8 cellular contexts compared by ENCODE assay signal in genomic region chr1:151934048-151934493, GRCh38. TPM values are rescaled to one million over a fixed set of nuclear protein-coding genes. Genes with fewer than 3 reads are reported as not detected.
DNase-seq lines count a peak whose midpoint lies in the region; ATAC-seq, FAIRE-seq and TF ChIP-seq lines count a peak whose summit lies in the region.

No MANE protein-coding gene starts in this region.

- WGBS in K562 (ENCODE audit: insufficient coverage, low coverage, missing lambda C conversion rate) = 8% methylated on average over 3 of the region's 3 CpGs
- WGBS in spleen, 5 donors = 33 to 42% (median 35%) methylated on average over 3 of the region's 3 CpGs

- peak; percentile 97 for ATAC-seq in K562
- no peak for ATAC-seq in HG03378 (IDR thresholded peaks at IDR 0.05; ENCODE audit: unreplicated experiment)
- no peak for ATAC-seq in HG03025 (IDR thresholded peaks at IDR 0.05; ENCODE audit: low FRiP score, unreplicated experiment)

- intact Hi-C loops in K562 (cut with micrococcal nuclease) = loop anchor here (1.0 to 10.0 kb wide), 4 partner anchors 34 to 251 kb away; no protein-coding TSS in a partner anchor
- intact Hi-C loops in spleen (cut with DNase I; ENCODE audit: low total_unique reads) = loop anchor here (5.0 kb wide), 1 partner anchor 63 kb away; no protein-coding TSS in a partner anchor

- FAIRE-seq in K562 (lab: Jason Lieb, UNC) = peak; percentile 86

- H3K9ac ChIP-seq in K562 (ENCODE audit: insufficient read depth in 1 of 2, low read depth in 2 of 2, low read length in 2 of 2) = no peak overlapping the region

- CTCF ChIA-PET in GM10248 (lab: Yijun Ruan, JAX) (interaction anchor here (0.6 to 8.7 kb wide), 24 partner anchors 9 to 101 kb away, joined by 3 to 159 read pairs (median 5); partner anchors contain the start of gene S100A10), K562 (lab: Yijun Ruan, JAX; ENCODE audit: low intra/inter-chr PET ratio) (interaction anchor here (0.7 to 3.9 kb wide), 6 partner anchors 34 to 67 kb away, joined by 3 to 33 read pairs (median 4); no protein-coding TSS in a partner anchor)

- no peaks in the 10 kb centered on the region for H4K20me1 ChIP-seq in K562 (replicated peaks; ENCODE audit: control insufficient read depth, insufficient read depth, low read length)

- peaks cover 0 to 7% of the 10 kb centered on the region in 2 experiments; a peak in 2 of 5 replicates for H3K4me1 ChIP-seq in K562 (replicated peaks in 1 of 2; ENCODE audit: control insufficient read depth in 2 of 2, insufficient read depth in 2 of 2, low read length in 2 of 2)
- H3K4me1 ChIP-seq in spleen = peaks cover 0 to 5% (median 0%) of the 10 kb centered on the region in 6 donors

- peak; percentile 61 for TF ChIP-seq CTCF in GM10248 (IDR thresholded peaks at IDR 0.05; ENCODE audit: control extremely low read depth, extremely low read depth, low read depth, missing control alignments)
- peak; percentile 81 to 96 (median 91) for TF ChIP-seq CTCF in K562 (IDR thresholded peaks at IDR 0.05 in 2 of 3, conservative IDR thresholded peaks at IDR 0.05 in 1 of 3; ENCODE audit: insufficient read depth in 2 of 3, low read depth in 1 of 3, low read length in 3 of 3)
- TF ChIP-seq CTCF in spleen (IDR thresholded peaks at IDR 0.05 in 8 of 11, conservative IDR thresholded peaks at IDR 0.05 in 3 of 11) = peak; percentile 28 to 82 (median 72)

- no peaks in the 10 kb centered on the region for H3K9me1 ChIP-seq in K562 (ENCODE audit: control insufficient read depth, insufficient read depth, low read length)

- H3K79me2 ChIP-seq in K562 (ENCODE audit: control insufficient read depth, insufficient read depth, low read length) = no peaks in the 10 kb centered on the region

- TF ChIP-seq EP300 in K562 (IDR thresholded peaks at IDR 0.05; ENCODE audit: low read length) = no peak

- H3K4me3 ChIP-seq in K562 (no peak overlapping the region), spleen (no peak overlapping the region)

- H3K4me2 ChIP-seq in K562 (ENCODE audit: insufficient read depth, low read length) = peak overlapping the region; percentile 28

- peak overlapping the region; percentile 79 for H2AFZ ChIP-seq in K562 (ENCODE audit: low read depth, low read length)

- H3K9me3 ChIP-seq in K562 (replicated peaks; ENCODE audit: control insufficient read depth, insufficient read depth, low read depth, low read length) = no peaks in the 10 kb centered on the region
- no peaks in the 10 kb centered on the region for H3K9me3 ChIP-seq in spleen

- TF ChIP-seq RAD21 in K562 (CRISPR knock-in tag; conservative IDR thresholded peaks at IDR 0.05 in 1 of 2, IDR thresholded peaks at IDR 0.05 in 1 of 2) = peak; percentile 88 to 95

- TF ChIP-seq POLR2A in K562 (conservative IDR thresholded peaks at IDR 0.05) = no peak
- TF ChIP-seq POLR2A in spleen (IDR thresholded peaks at IDR 0.05) = no peak

- H3K27ac ChIP-seq in K562 (ENCODE audit: extremely low read depth, low read depth, low read length) (no peak overlapping the region), spleen (no peak overlapping the region)

- peak; percentile 42 for DNase-seq in GM10248 (ENCODE audit: extremely low spot score)
- peak; percentile 61 for DNase-seq in MV-4-11 (lab: John Stamatoyannopoulos, UW)
- DNase-seq in SK-N-DZ (ENCODE audit: low spot score) = peak; percentile 67
- peak; percentile 54 to 77 (median 61) for DNase-seq in K562 (ENCODE audit: extremely low read depth in 1 of 4, low spot score in 3 of 4)
- DNase-seq in iPS-NIHi7 (ENCODE audit: extremely low spot score) = peak; percentile 65
- DNase-seq in spleen = no peak

- BruUV-seq in K562 (replicated peaks; lab: Mats Ljungman, UMichigan) = no TSS peak

- POLR2A ChIA-PET in GM10248 (lab: Yijun Ruan, JAX) (interaction anchor here (0.6 kb wide), 1 partner anchor 22 kb away, joined by 7 read pairs; no protein-coding TSS in a partner anchor), K562 (lab: Yijun Ruan, JAX) (interaction anchor here (1.5 kb wide), 1 partner anchor 67 kb away, joined by 7 read pairs; no protein-coding TSS in a partner anchor)

- in situ Hi-C loops in K562 (cut with MboI) = loop anchor here (5.0 kb wide), 1 partner anchor 78 kb away; no protein-coding TSS in a partner anchor

- H3K27me3 ChIP-seq in K562 (ENCODE audit: control insufficient read depth in 2 of 2, insufficient read depth in 2 of 2, low read length in 2 of 2) (no peaks in the 10 kb centered on the region), spleen (replicated peaks in 1 of 7) (no peaks in the 10 kb centered on the region)

- no peaks in the 10 kb centered on the region for H3K36me3 ChIP-seq in K562 (ENCODE audit: control insufficient read depth, insufficient read depth, low read length)
- H3K36me3 ChIP-seq in spleen = no peaks in the 10 kb centered on the region

TF ChIP-seq in K562, 482 proteins besides CTCF, POLR2A, EP300 and RAD21 (continues in another document):
- TF ChIP-seq XRCC5 (IDR thresholded peaks at IDR 0.05; ENCODE audit: low read depth, low read length) = 0 out of 2 replicates have a peak, but pooled peaks have one; percentile 30
- TF ChIP-seq, protein P1, sequence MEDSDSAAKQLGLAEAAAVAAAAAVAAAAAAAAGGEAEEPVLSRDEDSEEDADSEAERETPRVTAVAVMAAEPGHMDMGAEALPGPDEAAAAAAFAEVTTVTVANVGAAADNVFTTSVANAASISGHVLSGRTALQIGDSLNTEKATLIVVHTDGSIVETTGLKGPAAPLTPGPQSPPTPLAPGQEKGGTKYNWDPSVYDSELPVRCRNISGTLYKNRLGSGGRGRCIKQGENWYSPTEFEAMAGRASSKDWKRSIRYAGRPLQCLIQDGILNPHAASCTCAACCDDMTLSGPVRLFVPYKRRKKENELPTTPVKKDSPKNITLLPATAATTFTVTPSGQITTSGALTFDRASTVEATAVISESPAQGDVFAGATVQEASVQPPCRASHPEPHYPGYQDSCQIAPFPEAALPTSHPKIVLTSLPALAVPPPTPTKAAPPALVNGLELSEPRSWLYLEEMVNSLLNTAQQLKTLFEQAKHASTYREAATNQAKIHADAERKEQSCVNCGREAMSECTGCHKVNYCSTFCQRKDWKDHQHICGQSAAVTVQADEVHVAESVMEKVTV (CRISPR knock-in tag; IDR thresholded peaks at IDR 0.05) = peak; percentile 69
- TF ChIP-seq TEAD4 (IDR thresholded peaks at IDR 0.05; ENCODE audit: low read length) = 0 out of 2 replicates have a peak, but pooled peaks have one; percentile 15
- no peak for TF ChIP-seq TEAD4 (CRISPR knock-in tag; IDR thresholded peaks at IDR 0.05; ENCODE audit: borderline replicate concordance)
- no peak for TF ChIP-seq LEF1 (IDR thresholded peaks at IDR 0.05)
- TF ChIP-seq CC2D1A (IDR thresholded peaks at IDR 0.05) = peak; percentile 82; the same call in 1 of the 2 replicates
- peak; percentile 66; the same call in 1 of the 2 replicates for TF ChIP-seq ARID2 (IDR thresholded peaks at IDR 0.05)
- TF ChIP-seq NR2C1 (IDR thresholded peaks at IDR 0.05) = no peak
- TF ChIP-seq NR2C1 (tag; IDR thresholded peaks at IDR 0.05) = no peak

RNA-seq across cellular contexts. Expression of gene THEM4, which starts 24.8 kb away (rescaled TPM):
- 29.8 and 44.2 TPM in 2 replicates for polyA plus RNA-seq in SK-N-DZ (2014; cell fraction: cytosol; rRNA removed)
- polyA plus RNA-seq in SK-N-DZ (2014; cell fraction: nucleus; rRNA removed) = 25.2 and 38.1 TPM in 2 replicates
- 53.2 and 120 TPM in 2 replicates for total RNA-seq in K562 (2011; cell fraction: chromatin; rRNA removed; ENCODE audit: low replicate concordance)
- total RNA-seq in K562 (2011; cell fraction: nucleolus; rRNA removed) = 23.0 and 26.2 TPM in 2 replicates
- total RNA-seq in K562 (2011; cell fraction: nucleoplasm; rRNA removed) = 66.9 and 102 TPM in 2 replicates
- 24.5 and 25.2 TPM in 2 replicates for total RNA-seq in K562 (2014; rRNA removed)
- 35.3 and 41.1 TPM in 2 replicates for total RNA-seq in K562 (2014; rRNA removed; fragmentation: Illumina TruSeq; extraction: Trizol)
- 39.3 and 39.7 TPM in 2 replicates for total RNA-seq in K562 (2015; rRNA removed; fragmentation: Illumina TruSeq; extraction: Trizol)
- total RNA-seq in K562 (2021) = 25.5 and 27.4 TPM in 2 replicates
- polyA plus RNA-seq in K562 (2011; rRNA removed) = 51.3 and 71.9 TPM in 2 replicates
- polyA plus RNA-seq in K562 (2011; cell fraction: cytosol; rRNA removed) = 24.2 and 40.1 TPM in 2 replicates
- 43.7 and 48.1 TPM in 2 replicates for polyA plus RNA-seq in K562 (2011; cell fraction: nucleus; rRNA removed)
- polyA plus RNA-seq in K562 (2012) = 30.8 and 33.7 TPM in 2 replicates
- 45.7 and 48.3 TPM in 2 replicates for polyA plus RNA-seq in K562 (2014; fragmentation: Illumina TruSeq; extraction: Trizol)
- polyA plus RNA-seq in K562 (2014; fragmentation: Nextera tagmentation; extraction: Ambion mirVana) = 10 to 100 TPM in 1 of 2 experiments, 1 to 10 TPM in 1; 8.6 to 12.5 TPM
- 46.1 and 48.7 TPM in 2 replicates for polyA plus RNA-seq in K562 (2014; rRNA removed)
- 45.0 and 48.8 TPM in 2 replicates for polyA minus RNA-seq in K562 (2011; rRNA and poly(A)+ RNA removed)
- polyA minus RNA-seq in K562 (2011; cell fraction: cytosol; rRNA and poly(A)+ RNA removed) = 16.4 and 20.0 TPM in 2 replicates
- 20.3 and 21.3 TPM in 2 replicates for polyA minus RNA-seq in K562 (2011; cell fraction: nucleus; rRNA and poly(A)+ RNA removed)
- 10 to 100 TPM; 10.1 to 46.3 (median 22.6) TPM for total RNA-seq in spleen
- 10 to 100 TPM; 13.3 to 15.5 (median 14.3) TPM for polyA plus RNA-seq in spleen

RNA-seq across cellular contexts. Expression of gene S100A10, which starts 59.6 kb away (rescaled TPM):
- not detected in 2 replicates for polyA plus RNA-seq in SK-N-DZ (2014; cell fraction: cytosol; rRNA removed)
- not detected in 2 replicates for polyA plus RNA-seq in SK-N-DZ (2014; cell fraction: nucleus; rRNA removed)
- not detected in 2 replicates for total RNA-seq in K562 (2011; cell fraction: chromatin; rRNA removed; ENCODE audit: low replicate concordance)
- not detected in 2 replicates for total RNA-seq in K562 (2011; cell fraction: nucleolus; rRNA removed)
- not detected in 2 replicates for total RNA-seq in K562 (2011; cell fraction: nucleoplasm; rRNA removed)
- total RNA-seq in K562 (2014; rRNA removed) (0.41 TPM in 1 of 2 replicates, not detected in the other), K562 (2014; rRNA removed; fragmentation: Illumina TruSeq; extraction: Trizol) (0.35 and 0.44 TPM in 2 replicates), K562 (2015; rRNA removed; fragmentation: Illumina TruSeq; extraction: Trizol) (not detected in 2 replicates), K562 (2021) (1.6 and 3.2 TPM in 2 replicates), spleen (10 to 100 TPM; 45.6 to 89.8 (median 70.4) TPM)
- polyA plus RNA-seq in K562 (2011; rRNA removed) (0.61 and 0.73 TPM in 2 replicates), K562 (2014; fragmentation: Illumina TruSeq; extraction: Trizol) (0.28 and 0.56 TPM in 2 replicates), K562 (2014; fragmentation: Nextera tagmentation; extraction: Ambion mirVana) (under 1 TPM in 1 of 2 experiments, not detected in 1; 0.32 TPM), K562 (2014; rRNA removed) (not detected in 2 replicates), spleen (100 to 1,000 TPM in 1 of 3 donors, 10 to 100 TPM in 2; 91.9 to 167 (median 93.7) TPM)
- polyA plus RNA-seq in K562 (2011; cell fraction: cytosol; rRNA removed) = 0.16 and 0.52 TPM in 2 replicates
- 0.29 TPM in 1 of 2 replicates, not detected in the other for polyA plus RNA-seq in K562 (2011; cell fraction: nucleus; rRNA removed)
- 1.0 and 1.8 TPM in 2 replicates for polyA plus RNA-seq in K562 (2012)
- polyA minus RNA-seq in K562 (2011; rRNA and poly(A)+ RNA removed) = 0.93 TPM in 1 of 2 replicates, not detected in the other
- polyA minus RNA-seq in K562 (2011; cell fraction: cytosol; rRNA and poly(A)+ RNA removed) = 1.6 and 5.2 TPM in 2 replicates
- 0.67 TPM in 1 of 2 replicates, not detected in the other for polyA minus RNA-seq in K562 (2011; cell fraction: nucleus; rRNA and poly(A)+ RNA removed)

Comparison
In these comparisons a context has a peak if more than half of its experiments do, and no peak if none do; other contexts are left out.
1. RNA of gene S100A10, which starts 59.6 kb away (total RNA-seq): 45.6 to 89.8 TPM in spleen; 0.35 to 3.2 TPM in K562; every median in the first group is over 10 times any median in the second.
2. Peak in every context shown above with its lines, with median percentiles within 50 percentile points of each other: CTCF ChIP-seq.